In genomic region chrX:136204571-136204970, GRCh38 we compare ENCODE assay signal across 10 cellular contexts. TPM values are rescaled to one million over a fixed set of nuclear protein-coding genes. Genes with fewer than 3 reads are reported as not detected.
DNase-seq lines count a peak whose midpoint lies in the region; ATAC-seq and TF ChIP-seq lines count a peak whose summit lies in the region.
"Had no signal": no experiment of that assay in that cellular context is flagged by ENCODE, and none has a peak within 500 bp of the region (broad histone marks: within the 10 kb centered on the region; RNA-seq: fewer than 3 reads in every experiment).

No MANE protein-coding gene starts in this region.

- no peaks in the 10 kb centered on the region for H3K9me2 ChIP-seq in OCI-LY7 (ENCODE audit: insufficient read depth, low read length)

- no peaks in the 10 kb centered on the region for H3K36me3 Mint-ChIP-seq in activated CD8-positive, alpha-beta memory T cell treated with anti-CD3 and anti-CD28 coated beads, Interleukin-2, amount 10 ng/mL, durations not matched to agents 7 days and 5 days
- no peaks in the 10 kb centered on the region for H3K36me3 Mint-ChIP-seq in MCF 10A (ENCODE audit: insufficient read depth, unreplicated experiment)
- H3K36me3 Mint-ChIP-seq: CD4-positive, CD25-positive, alpha-beta regulatory T cell had no signal

- ATAC-seq in activated CD8-positive, alpha-beta memory T cell treated with anti-CD3 and anti-CD28 coated beads, Interleukin-2, amount 10 ng/mL, durations not matched to agents 7 days and 5 days: peak; percentile 39
- ATAC-seq in HG03045 (IDR thresholded peaks at IDR 0.05; ENCODE audit: unreplicated experiment) (no peak), HG02884 (IDR thresholded peaks at IDR 0.05; ENCODE audit: unreplicated experiment) (no peak)

- H3K4me2 ChIP-seq in OCI-LY7 (ENCODE audit: low read length): no peak overlapping the region

- peak overlapping the region; percentile 62 for H3K27ac Mint-ChIP-seq in activated CD8-positive, alpha-beta memory T cell treated with anti-CD3 and anti-CD28 coated beads, Interleukin-2, amount 10 ng/mL, durations not matched to agents 7 days and 5 days
- peak overlapping the region; percentile 54 for H3K27ac Mint-ChIP-seq in MCF 10A (ENCODE audit: low read depth, unreplicated experiment)

- BruUV-seq in MCF 10A (replicated peaks; lab: Mats Ljungman, UMichigan): no TSS peak
- no TSS peak for BruUV-seq in OCI-LY7 (replicated peaks; lab: Mats Ljungman, UMichigan)

- H2AFZ ChIP-seq in OCI-LY7 (ENCODE audit: low read length): no peak overlapping the region

- peak in 1 of 2 donors; percentile 37 for TF ChIP-seq POLR2A in tibial nerve (IDR thresholded peaks at IDR 0.05)

- POLR2A ChIA-PET in MCF 10A (lab: Yijun Ruan, JAX): no interaction called here
- POLR2A ChIA-PET in OCI-LY7 (lab: Charles Lee): no interaction called here

- H3K4me3 ChIP-seq in tibial nerve (peak overlapping the region in 1 of 4 donors; percentile 23), OCI-LY7 (ENCODE audit: low read depth, low read length, poor library complexity, severe bottlenecking) (no peak overlapping the region)

- CTCF ChIA-PET in activated CD8-positive, alpha-beta memory T cell treated with anti-CD3 and anti-CD28 coated beads, Interleukin-2, amount 10 ng/mL, durations not matched to agents 7 days and 5 days (lab: Charles Lee): interaction anchor here (1.6 kb wide), 1 partner anchor 176 kb away, joined by 3 read pairs; no protein-coding TSS in a partner anchor
- CTCF ChIA-PET in MCF 10A (lab: Yijun Ruan, JAX) (interaction anchor here (0.5 to 4.2 kb wide), 5 partner anchors 12 to 492 kb away, joined by 3 to 20 read pairs (median 3); no protein-coding TSS in a partner anchor), OCI-LY7 (lab: Charles Lee; ENCODE audit: unreplicated experiment) (no interaction called here)

- intact Hi-C loops in MCF 10A (cut with micrococcal nuclease) (no loop called here), OCI-LY7 (cut with micrococcal nuclease; ENCODE audit: unreplicated experiment) (loop anchor here (5.0 kb wide), 1 partner anchor 177 kb away; no protein-coding TSS in a partner anchor)

- H3K9me3 Mint-ChIP-seq in activated CD8-positive, alpha-beta memory T cell treated with anti-CD3 and anti-CD28 coated beads, Interleukin-2, amount 10 ng/mL, durations not matched to agents 7 days and 5 days (ENCODE audit: low read depth): no peaks in the 10 kb centered on the region
- no peaks in the 10 kb centered on the region for H3K9me3 Mint-ChIP-seq in MCF 10A (ENCODE audit: unreplicated experiment)
- H3K9me3 Mint-ChIP-seq: CD4-positive, CD25-positive, alpha-beta regulatory T cell had no signal

- peak in 1 of 2 donors; percentile 52 for TF ChIP-seq EP300 in tibial nerve (IDR thresholded peaks at IDR 0.05)

- DNase-seq in activated CD8-positive, alpha-beta memory T cell treated with anti-CD3 and anti-CD28 coated beads, Interleukin-2, amount 10 ng/mL, durations not matched to agents 7 days and 5 days: peak; percentile 41
- no peak for DNase-seq in activated CD8-positive, alpha-beta memory T cell treated with anti-CD3 and anti-CD28 coated beads, Interleukin-2, amount 50 U/mL, for 4 hours
- DNase-seq in MCF 10A (ENCODE audit: unreplicated experiment) (peak; percentile 34), kidney tubule cell (ENCODE audit: low spot score) (peak; percentile 48), tibial nerve (ENCODE audit: low spot score in 2 of 2) (peak in 1 of 2 donors; percentile 40), OCI-LY7 (ENCODE audit: low spot score) (no peak)
- DNase-seq: WERI-Rb-1 had no signal

- H3K36me3 ChIP-seq in tibial nerve (peaks cover 0 to 6% (median 0%) of the 10 kb centered on the region in 3 donors), OCI-LY7 (ENCODE audit: insufficient read depth, low read length) (no peaks in the 10 kb centered on the region)
- H3K36me3 ChIP-seq: WERI-Rb-1 had no signal

- WGBS in tibial nerve, 2 donors: 34% methylated on average over 2 of the region's 2 CpGs

- peak overlapping the region; percentile 30 to 82 (median 69) for H3K27ac ChIP-seq in tibial nerve
- no peak overlapping the region for H3K27ac ChIP-seq in OCI-LY7 (ENCODE audit: low read depth, low read length, poor library complexity, severe bottlenecking)
- H3K27ac ChIP-seq: WERI-Rb-1 had no signal

- H3K4me3 Mint-ChIP-seq in activated CD8-positive, alpha-beta memory T cell treated with anti-CD3 and anti-CD28 coated beads, Interleukin-2, amount 10 ng/mL, durations not matched to agents 7 days and 5 days: no peak overlapping the region
- no peak overlapping the region for H3K4me3 Mint-ChIP-seq in MCF 10A (ENCODE audit: unreplicated experiment)
- H3K4me3 Mint-ChIP-seq: CD4-positive, CD25-positive, alpha-beta regulatory T cell had no signal

- H3K27me3 ChIP-seq in tibial nerve: peaks cover 0 to 5% of the 10 kb centered on the region in 2 donors

- H3K4me1 ChIP-seq in tibial nerve: peaks cover 0 to 40% (median 11%) of the 10 kb centered on the region in 4 donors
- H3K4me1 ChIP-seq in OCI-LY7 (ENCODE audit: insufficient read depth, low read length, poor library complexity, severe bottlenecking): no peaks in the 10 kb centered on the region

- TF ChIP-seq CTCF in MCF 10A (IDR thresholded peaks at IDR 0.05; ENCODE audit: unreplicated experiment) (no peak), tibial nerve (IDR thresholded peaks at IDR 0.05) (no peak), OCI-LY7 (conservative IDR thresholded peaks at IDR 0.05; ENCODE audit: low read length) (no peak)

- no peaks in the 10 kb centered on the region for H3K9me3 ChIP-seq in tibial nerve
- H3K9me3 ChIP-seq in OCI-LY7 (ENCODE audit: low read length): no peaks in the 10 kb centered on the region

- no peaks in the 10 kb centered on the region for H3K27me3 Mint-ChIP-seq in activated CD8-positive, alpha-beta memory T cell treated with anti-CD3 and anti-CD28 coated beads, Interleukin-2, amount 10 ng/mL, durations not matched to agents 7 days and 5 days
- H3K27me3 Mint-ChIP-seq in MCF 10A (ENCODE audit: insufficient read depth, unreplicated experiment): peaks cover 81% of the 10 kb centered on the region
- H3K27me3 Mint-ChIP-seq: CD4-positive, CD25-positive, alpha-beta regulatory T cell had no signal

- H3K4me1 Mint-ChIP-seq in activated CD8-positive, alpha-beta memory T cell treated with anti-CD3 and anti-CD28 coated beads, Interleukin-2, amount 10 ng/mL, durations not matched to agents 7 days and 5 days: peaks cover 17% of the 10 kb centered on the region
- H3K4me1 Mint-ChIP-seq in MCF 10A (ENCODE audit: insufficient read depth, unreplicated experiment): peaks cover 9% of the 10 kb centered on the region

- H4K20me1 ChIP-seq in OCI-LY7 (ENCODE audit: insufficient read depth, low read length): no peaks in the 10 kb centered on the region

- no peaks in the 10 kb centered on the region for H3K79me2 ChIP-seq in OCI-LY7 (ENCODE audit: insufficient read depth, low read depth, low read length)

RNA-seq across cellular contexts. Expression of gene MAP7D3, which starts 46.6 kb away (rescaled TPM):
- 10 to 100 TPM; 13.1 to 13.9 TPM for total RNA-seq in activated CD8-positive, alpha-beta memory T cell treated with anti-CD3 and anti-CD28 coated beads, Interleukin-2, amount 10 ng/mL, durations not matched to agents 7 days and 5 days
- total RNA-seq in MCF 10A (2022): 18.0 and 21.1 TPM in 2 replicates
- 10 to 100 TPM; 19.7 to 32.7 (median 22.8) TPM for total RNA-seq in tibial nerve
- total RNA-seq in OCI-LY7 (2014; rRNA removed; shearing (Covaris generic)): 7.7 and 11.9 TPM in 2 replicates
- total RNA-seq in OCI-LY7 (2022): 15.6 and 16.5 TPM in 2 replicates

RNA-seq across cellular contexts. Expression of gene FHL1, which starts 57.2 kb away (rescaled TPM):
- total RNA-seq in activated CD8-positive, alpha-beta memory T cell treated with anti-CD3 and anti-CD28 coated beads, Interleukin-2, amount 10 ng/mL, durations not matched to agents 7 days and 5 days: 10 to 100 TPM; 12.4 to 15.9 TPM
- 16.6 and 19.4 TPM in 2 replicates for total RNA-seq in MCF 10A (2022)
- 100 to 1,000 TPM; 246 to 749 (median 333) TPM for total RNA-seq in tibial nerve
- 0.21 TPM in 1 of 2 replicates, not detected in the other for total RNA-seq in OCI-LY7 (2014; rRNA removed; shearing (Covaris generic))
- 1.4 and 2.2 TPM in 2 replicates for total RNA-seq in OCI-LY7 (2022)

Comparison
In these comparisons a context has a peak if more than half of its experiments do, and no peak if none do; other contexts are left out.
1. DNase-seq: peak in activated CD8-positive, alpha-beta memory T cell treated with anti-CD3 and anti-CD28 coated beads, Interleukin-2, amount 10 ng/mL, durations not matched to agents 7 days and 5 days (single experiment), MCF 10A (single experiment) and kidney tubule cell (single experiment); none in activated CD8-positive, alpha-beta memory T cell treated with anti-CD3 and anti-CD28 coated beads, Interleukin-2, amount 50 U/mL, for 4 hours (single experiment) and OCI-LY7 (single experiment).
2. RNA of gene FHL1, which starts 57.2 kb away (total RNA-seq): 246 to 749 TPM in tibial nerve; 16.6 to 19.4 TPM in MCF 10A, 12.4 to 15.9 TPM in activated CD8-positive, alpha-beta memory T cell treated with anti-CD3 and anti-CD28 coated beads, Interleukin-2, amount 10 ng/mL, durations not matched to agents 7 days and 5 days and 0.21 to 2.2 TPM in OCI-LY7; every median in the first group is over 10 times any median in the second.